10 cellular contexts compared by ENCODE assay signal in genomic region chr12:12559699-12560296, GRCh38. TPM values are rescaled to one million over a fixed set of nuclear protein-coding genes. Genes with fewer than 3 reads are reported as not detected.
DNase-seq lines count a peak whose midpoint lies in the region; ATAC-seq and TF ChIP-seq lines count a peak whose summit lies in the region.
"Had no signal": no experiment of that assay in that cellular context is flagged by ENCODE, and none has a peak within 500 bp of the region (broad histone marks: within the 10 kb centered on the region; RNA-seq: fewer than 3 reads in every experiment).

No MANE protein-coding gene starts in this region.

- intact Hi-C loops in CD8-positive, alpha-beta T cell (cut with DNase I, micrococcal nuclease), result loop anchor here (2.0 to 5.0 kb wide), 3 partner anchors 32 to 202 kb away; partner anchors contain the start of gene BORCS5 (in 1 of the 2)
- intact Hi-C loops in colonic mucosa (cut with DNase I), result loop anchor here (10.0 kb wide), 1 partner anchor 175 kb away; no protein-coding TSS in a partner anchor
- intact Hi-C loops in posterior cingulate gyrus (cut with DNase I), result loop anchor here (5.0 kb wide), 4 partner anchors 37 to 202 kb away; partner anchors contain the start of genes BORCS5 and GPR19

- POLR2A ChIA-PET in CD8-positive, alpha-beta T cell (lab: Charles Lee), result interaction anchor here (3.1 kb wide), 1 partner anchor 13 kb away, joined by 7 read pairs; no protein-coding TSS in a partner anchor

- H3K36me3 Mint-ChIP-seq in CD8-positive, alpha-beta T cell, result peaks cover 11% of the 10 kb centered on the region
- H3K36me3 Mint-ChIP-seq in nephron progenitor cell (ENCODE audit: low read depth), result peaks cover 27% of the 10 kb centered on the region

- no peaks in the 10 kb centered on the region for H3K36me3 ChIP-seq in CD8-positive, alpha-beta T cell (ENCODE audit: insufficient read depth, low read length)
- H3K36me3 ChIP-seq in HUES64 (ENCODE audit: insufficient read depth, low read length), result no peaks in the 10 kb centered on the region
- no peaks in the 10 kb centered on the region for H3K36me3 ChIP-seq in colonic mucosa

- H3K4me1 Mint-ChIP-seq in CD8-positive, alpha-beta T cell (ENCODE audit: low read depth), result peaks cover 60% of the 10 kb centered on the region
- peaks cover 46% of the 10 kb centered on the region for H3K4me1 Mint-ChIP-seq in nephron progenitor cell

- no peak for ATAC-seq in CD8-positive, alpha-beta T cell
- ATAC-seq in HG03520 (IDR thresholded peaks at IDR 0.05; ENCODE audit: unreplicated experiment), result no peak
- no peak for ATAC-seq in GM18502 (IDR thresholded peaks at IDR 0.05; ENCODE audit: poor library complexity, unreplicated experiment)
- no peak for ATAC-seq in HG02973 (IDR thresholded peaks at IDR 0.05; ENCODE audit: unreplicated experiment)

- TF ChIP-seq CTCF in CD8-positive, alpha-beta T cell (IDR thresholded peaks at IDR 0.05), result no peak
- TF ChIP-seq CTCF in colonic mucosa (IDR thresholded peaks at IDR 0.05) (no peak), nephron progenitor cell (IDR thresholded peaks at IDR 0.05) (no peak)

- H3K4me1 ChIP-seq in CD8-positive, alpha-beta T cell (ENCODE audit: insufficient read depth, low read length), result peaks cover 16% of the 10 kb centered on the region
- H3K4me1 ChIP-seq in HUES64 (ENCODE audit: insufficient read depth, low read length) (peaks cover 39% of the 10 kb centered on the region), colonic mucosa (no peaks in the 10 kb centered on the region)

- H3K27me3 Mint-ChIP-seq in CD8-positive, alpha-beta T cell (ENCODE audit: low read depth), result no peaks in the 10 kb centered on the region
- H3K27me3 Mint-ChIP-seq in nephron progenitor cell (ENCODE audit: low read depth, poor library complexity), result no peaks in the 10 kb centered on the region

- peaks cover under 1% of the 10 kb centered on the region for H3K9me3 Mint-ChIP-seq in CD8-positive, alpha-beta T cell
- H3K9me3 Mint-ChIP-seq in nephron progenitor cell, result peaks cover 19% of the 10 kb centered on the region

- H3K4me3 Mint-ChIP-seq in CD8-positive, alpha-beta T cell, result peak overlapping the region; percentile 91
- H3K4me3 Mint-ChIP-seq in nephron progenitor cell, result peak overlapping the region; percentile 93

- CTCF ChIA-PET in CD8-positive, alpha-beta T cell (lab: Charles Lee), result interaction anchor here (0.9 to 3.7 kb wide), 3 partner anchors 55 to 183 kb away, joined by 3 to 21 read pairs (median 3); no protein-coding TSS in a partner anchor

- H3K27ac ChIP-seq in CD8-positive, alpha-beta T cell (ENCODE audit: low read depth, low read length), result no peak overlapping the region
- H3K27ac ChIP-seq in HUES64 (ENCODE audit: low read depth, low read length) (no peak overlapping the region), colonic mucosa (peak overlapping the region; percentile 96)

- no peak overlapping the region for H3K4me3 ChIP-seq in CD8-positive, alpha-beta T cell (ENCODE audit: low read depth, low read length)
- H3K4me3 ChIP-seq in HUES64 (ENCODE audit: low read length) (peak overlapping the region; percentile 89), colonic mucosa (peak overlapping the region; percentile 51)

- DNase-seq in CD8-positive, alpha-beta T cell, result no peak
- DNase-seq in colonic mucosa (no peak), nephron progenitor cell (no peak), posterior cingulate gyrus (no peak)
- DNase-seq: foreskin melanocyte, GOT3 had no signal

- WGBS in HUES64, result 30% methylated on average over 2 of the region's 3 CpGs

- H3K27ac Mint-ChIP-seq in CD8-positive, alpha-beta T cell, result peak overlapping the region; percentile 47
- H3K27ac Mint-ChIP-seq in nephron progenitor cell, result no peak overlapping the region

- H3K27me3 ChIP-seq in CD8-positive, alpha-beta T cell (ENCODE audit: insufficient read depth, low read length), result no peaks in the 10 kb centered on the region
- no peaks in the 10 kb centered on the region for H3K27me3 ChIP-seq in HUES64 (ENCODE audit: insufficient read depth, low read length)
- no peaks in the 10 kb centered on the region for H3K27me3 ChIP-seq in colonic mucosa

- H3K9ac ChIP-seq in HUES64 (ENCODE audit: low read depth, low read length) (peak overlapping the region; percentile 75; the same call in 1 of the 2 replicates), colonic mucosa (ENCODE audit: low read depth in 2 of 2, low read length in 2 of 2) (peak overlapping the region; percentile 13 to 96)

- H3K9me3 ChIP-seq in CD8-positive, alpha-beta T cell (ENCODE audit: low read length), result no peaks in the 10 kb centered on the region
- 0 out of 2 replicates have a peak, but pooled peaks cover under 1% of the 10 kb centered on the region for H3K9me3 ChIP-seq in HUES64 (ENCODE audit: insufficient read depth, low read depth, low read length)
- no peaks in the 10 kb centered on the region for H3K9me3 ChIP-seq in colonic mucosa

RNA-seq across cellular contexts. Expression of gene DUSP16, which starts 2.9 kb away (rescaled TPM):
- 10 to 100 TPM; 27.9 to 34.1 TPM for total RNA-seq in CD8-positive, alpha-beta T cell
- 21.6 TPM for polyA plus RNA-seq in HUES64 (2013, experiment 1 of 2)
- polyA plus RNA-seq in HUES64 (2013, experiment 2 of 2), result 18.7 TPM
- 10 to 100 TPM; 47.5 to 60.2 TPM for total RNA-seq in colonic mucosa

RNA-seq across cellular contexts. Expression of gene CREBL2, which starts 51.9 kb away (rescaled TPM):
- total RNA-seq in CD8-positive, alpha-beta T cell, result 10 to 100 TPM; 10.2 to 11.8 TPM
- 12.0 TPM for polyA plus RNA-seq in HUES64 (2013, experiment 1 of 2)
- 15.0 TPM for polyA plus RNA-seq in HUES64 (2013, experiment 2 of 2)
- 10 to 100 TPM; 18.6 to 28.9 TPM for total RNA-seq in colonic mucosa
